In genomic region chr20:16459019-16459700, GRCh38 we compare ENCODE assay signal across 11 cellular contexts.
DNase-seq lines count a peak whose midpoint lies in the region; ATAC-seq lines count a peak whose summit lies in the region.
"Had no signal": no experiment of that assay in that cellular context is flagged by ENCODE, and none has a peak within 500 bp of the region (broad histone marks: within the 10 kb centered on the region; RNA-seq: fewer than 3 reads in every experiment).

No MANE protein-coding gene starts in this region.

- no peaks in the 10 kb centered on the region for H3K79me2 ChIP-seq in GM23248 (ENCODE audit: insufficient read depth)

- H3K27me3 ChIP-seq in GM23248 (replicated peaks; ENCODE audit: insufficient read depth): no peaks in the 10 kb centered on the region
- no peaks in the 10 kb centered on the region for H3K27me3 ChIP-seq in adipocyte (replicated peaks; ENCODE audit: control insufficient read depth, insufficient read depth, low read length)
- H3K27me3 ChIP-seq: esophagus squamous epithelium had no signal

- H3K9ac ChIP-seq in GM23248: no peak overlapping the region
- H3K9ac ChIP-seq in adipocyte (ENCODE audit: low read length): no peak overlapping the region

- no peaks in the 10 kb centered on the region for H3K9me2 ChIP-seq in GM23248 (ENCODE audit: insufficient read depth)

- H3K9me3 ChIP-seq in GM23248 (ENCODE audit: low read depth) (no peaks in the 10 kb centered on the region), adipocyte (ENCODE audit: control insufficient read depth, low read length) (no peaks in the 10 kb centered on the region)
- H3K9me3 ChIP-seq: esophagus squamous epithelium had no signal

- H3K4me1 ChIP-seq in GM23248 (ENCODE audit: insufficient read depth) (peaks cover 16% of the 10 kb centered on the region), adipocyte (ENCODE audit: control insufficient read depth, insufficient read depth, low read length) (peaks cover 16% of the 10 kb centered on the region)

- no peak overlapping the region for H3K4me3 ChIP-seq in GM23248
- no peak overlapping the region for H3K4me3 ChIP-seq in adipocyte (ENCODE audit: low read length)
- no peak overlapping the region for H3K4me3 ChIP-seq in skeletal muscle cell (ENCODE audit: low read depth, low read length)
- H3K4me3 ChIP-seq: esophagus squamous epithelium had no signal

- 0 to 13% methylated on average over 1 of the region's 1 CpG for WGBS in GM23248 (ENCODE audit: low coverage in 1 of 2, low lambda C conversion rate in 2 of 2, missing lambda C conversion rate in 2 of 2), 2 experiments

- peaks cover 10% of the 10 kb centered on the region for H3F3A ChIP-seq in GM23248 (ENCODE audit: insufficient read depth)

- no peaks in the 10 kb centered on the region for H3K36me3 ChIP-seq in GM23248 (ENCODE audit: low read depth)
- H3K36me3 ChIP-seq in adipocyte (ENCODE audit: control insufficient read depth, insufficient read depth, low read length, severe bottlenecking): no peaks in the 10 kb centered on the region
- H3K36me3 ChIP-seq: esophagus squamous epithelium had no signal

- peak overlapping the region; percentile 2; the same call in 1 of the 2 replicates for H3K27ac ChIP-seq in GM23248
- H3K27ac ChIP-seq: esophagus squamous epithelium had no signal

- no peak overlapping the region for H3K4me2 ChIP-seq in GM23248 (ENCODE audit: unreplicated experiment)

- in situ Hi-C loops in GM23248 (cut with MboI): no loop called here

- peak; percentile 88 to 100 for ATAC-seq in left cardiac atrium
- ATAC-seq in HG03139 (IDR thresholded peaks at IDR 0.05; ENCODE audit: unreplicated experiment): no peak

- H2AFZ ChIP-seq in GM23248: no peak overlapping the region

- peak; percentile 82 for DNase-seq in GM23248
- DNase-seq in adipocyte (ENCODE audit: low read depth): peak; percentile 84
- peak; percentile 39 for DNase-seq in left cardiac atrium
- peak; percentile 72 for DNase-seq in skeletal muscle cell (ENCODE audit: low read depth)
- DNase-seq in NOMO-1 treated with dmso at 0.1 percent for 144 hours (lab: John Stamatoyannopoulos, UW; ENCODE audit: unreplicated experiment): no peak
- no peak for DNase-seq in activated effector memory CD4-positive, alpha-beta T cell treated with Interleukin-2 at 50 U/mL for 16 hours
- DNase-seq in DMS79 treated with DMSO at 0.1 percent for 48 hours (lab: John Stamatoyannopoulos, UW): no peak
- DNase-seq: activated effector memory CD4-positive, alpha-beta T cell treated with anti-CD3 and anti-CD28 coated beads, Interleukin-2, amount 50 U/mL, for 16 hours; esophagus squamous epithelium; NCI-H2029 had no signal

- no peaks in the 10 kb centered on the region for H4K20me1 ChIP-seq in GM23248 (ENCODE audit: insufficient read depth)

- intact Hi-C loops in left cardiac atrium (cut with DNase I): no loop called here

Comparison
In these comparisons a context has a peak if more than half of its experiments do, and no peak if none do; other contexts are left out.
1. DNase-seq: peak in GM23248 (single experiment), adipocyte (single experiment), left cardiac atrium (single experiment) and skeletal muscle cell (single experiment); none in NOMO-1 treated with dmso at 0.1 percent for 144 hours (single experiment), activated effector memory CD4-positive, alpha-beta T cell treated with Interleukin-2 at 50 U/mL for 16 hours (single experiment) and DMS79 treated with DMSO at 0.1 percent for 48 hours (single experiment).